Comparison of ENCODE assay signal across 19 cellular contexts in the genomic region with DNA sequence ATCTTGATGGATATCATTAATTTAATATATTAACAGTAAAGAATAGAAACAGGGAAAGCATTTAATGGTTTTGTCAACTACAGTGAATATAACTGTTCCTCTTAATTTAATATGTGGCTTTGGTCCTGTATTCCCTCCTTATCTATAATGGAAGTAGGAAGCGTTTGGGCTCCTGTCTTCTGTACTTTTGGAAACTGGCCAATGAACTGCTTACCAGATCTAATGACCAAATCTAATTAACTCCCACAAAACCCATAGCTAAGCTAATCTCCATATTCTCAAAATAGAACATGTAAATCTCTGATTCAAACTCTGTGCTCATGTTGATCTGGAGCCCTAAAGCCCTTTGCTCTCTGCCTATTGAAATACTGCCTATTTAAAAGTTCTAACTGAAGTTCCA. TPM values are rescaled to one million over a fixed set of nuclear protein-coding genes. Genes with fewer than 3 reads are reported as not detected.
DNase-seq lines count a peak whose midpoint lies in the region; ATAC-seq and TF ChIP-seq lines count a peak whose summit lies in the region.
"Had no signal": no experiment of that assay in that cellular context is flagged by ENCODE, and none has a peak within 500 bp of the region (broad histone marks: within the 10 kb centered on the region; RNA-seq: fewer than 3 reads in every experiment).

No MANE protein-coding gene starts in this region.

- TF ChIP-seq CTCF in A673 (conservative IDR thresholded peaks at IDR 0.05; ENCODE audit: low read depth, low read length) (no peak), brain (conservative IDR thresholded peaks at IDR 0.05) (no peak), lower lobe of right lung (IDR thresholded peaks at IDR 0.05) (no peak), PC-3 (conservative IDR thresholded peaks at IDR 0.05; ENCODE audit: low read depth, low read length) (no peak)

- peak overlapping the region in 3 of 5 experiments; percentile 70 to 81 (median 77) for H3K27ac Mint-ChIP-seq in brain
- H3K27ac Mint-ChIP-seq in stimulated activated naive B cell treated with anti-CD40 and anti-IgM and Interleukin-4, amounts not matched to agents 10 μg/mL and 1 μg/mL and 100 μg/mL, for 72 hours, result no peak overlapping the region
- H3K27ac Mint-ChIP-seq: activated CD8-positive, alpha-beta memory T cell treated with anti-CD3 and anti-CD28 coated beads, Interleukin-2, amount 10 ng/mL, durations not matched to agents 7 days and 5 days; dendritic cell treated with granulocyte-macrophage colony-stimulating factor and Interleukin-4, amounts not matched to agents 40 ng/mL and 50 ng/mL, for 4 days had no signal

- H3K4me2 ChIP-seq in PC-3 (ENCODE audit: low read length), result no peak overlapping the region

- DNase-seq in A673 (ENCODE audit: low spot score), result peak; percentile 87
- DNase-seq in NCI-H1105 (lab: John Stamatoyannopoulos, UW), result peak; percentile 41
- no peak for DNase-seq in lower lobe of right lung
- no peak for DNase-seq in PC-3
- no peak for DNase-seq in stimulated activated naive B cell treated with anti-CD40 and anti-IgM and Interleukin-4, amounts not matched to agents 10 μg/mL and 1 μg/mL and 100 μg/mL, for 72 hours
- DNase-seq: activated CD4-positive, CD25-positive, alpha-beta regulatory T cell; activated CD8-positive, alpha-beta memory T cell treated with anti-CD3 and anti-CD28 coated beads, Interleukin-2, amount 10 ng/mL, durations not matched to agents 7 days and 5 days; activated effector memory CD4-positive, alpha-beta T cell treated with anti-CD3 and anti-CD28 coated beads, Interleukin-2, amount 50 U/mL, for 16 hours; head of caudate nucleus; IMR-90; NCI-H1417 treated with DMSO at 0.1 percent for 48 hours; NCI-H524 treated with DMSO at 0.1 percent for 48 hours; stimulated activated CD4-positive, alpha-beta T cell treated with anti-CD3 and anti-CD28 coated beads, Interleukin-12 subunit alpha, Interleukin-12 subunit beta, amount 100 ng/mL, for 4 hours; stimulated activated naive CD4-positive, alpha-beta T cell treated with Interleukin-2 at 50 U/mL for 16 hours had no signal

- CTCF ChIA-PET in A673 (lab: Charles Lee) (interaction anchor here (0.6 kb wide), 1 partner anchor 26 kb away, joined by 3 read pairs; no protein-coding TSS in a partner anchor), PC-3 (lab: Charles Lee) (no interaction called here)

- H3K9ac ChIP-seq in PC-3 (ENCODE audit: low read length), result no peak overlapping the region

- H3K9me3 Mint-ChIP-seq in brain, result peaks cover 0 to 3% (median 0%) of the 10 kb centered on the region in 5 experiments
- no peaks in the 10 kb centered on the region for H3K9me3 Mint-ChIP-seq in stimulated activated naive B cell treated with anti-CD40 and anti-IgM and Interleukin-4, amounts not matched to agents 10 μg/mL and 1 μg/mL and 100 μg/mL, for 72 hours
- H3K9me3 Mint-ChIP-seq: dendritic cell treated with granulocyte-macrophage colony-stimulating factor and Interleukin-4, amounts not matched to agents 40 ng/mL and 50 ng/mL, for 4 days had no signal

- ATAC-seq in lower lobe of right lung, result no peak
- ATAC-seq in PC-3, result no peak
- ATAC-seq in HG02973 (IDR thresholded peaks at IDR 0.05; ENCODE audit: unreplicated experiment), result no peak
- ATAC-seq in GM19463 (IDR thresholded peaks at IDR 0.05; ENCODE audit: unreplicated experiment), result no peak
- ATAC-seq in stimulated activated naive B cell treated with anti-CD40 and anti-IgM and Interleukin-4, amounts not matched to agents 10 μg/mL and 1 μg/mL and 100 μg/mL, for 72 hours (replicated peaks), result no peak
- ATAC-seq: activated CD8-positive, alpha-beta memory T cell treated with anti-CD3 and anti-CD28 coated beads, Interleukin-2, amount 10 ng/mL, durations not matched to agents 7 days and 5 days; Panc1 had no signal

- peaks cover 25% of the 10 kb centered on the region for H3K36me3 Mint-ChIP-seq in brain
- H3K36me3 Mint-ChIP-seq in stimulated activated naive B cell treated with anti-CD40 and anti-IgM and Interleukin-4, amounts not matched to agents 10 μg/mL and 1 μg/mL and 100 μg/mL, for 72 hours, result peaks cover 9 to 25% of the 10 kb centered on the region in 2 donors

- H3K36me3 ChIP-seq in A673 (ENCODE audit: insufficient read depth, low read length, poor library complexity, severe bottlenecking) (no peaks in the 10 kb centered on the region), lower lobe of right lung (peaks cover 12% of the 10 kb centered on the region), PC-3 (ENCODE audit: low read depth, low read length) (no peaks in the 10 kb centered on the region)

- no peaks in the 10 kb centered on the region for H3F3A ChIP-seq in PC-3 (ENCODE audit: low read length, unreplicated experiment)

- H3K27me3 ChIP-seq in A673 (replicated peaks; ENCODE audit: insufficient read depth, low read depth, low read length, poor library complexity), result no peaks in the 10 kb centered on the region
- no peaks in the 10 kb centered on the region for H3K27me3 ChIP-seq in lower lobe of right lung (ENCODE audit: low read depth)
- H3K27me3 ChIP-seq in PC-3 (ENCODE audit: low read length), result no peaks in the 10 kb centered on the region

- peaks cover 53% of the 10 kb centered on the region for H3K4me1 Mint-ChIP-seq in brain
- H3K4me1 Mint-ChIP-seq in stimulated activated naive B cell treated with anti-CD40 and anti-IgM and Interleukin-4, amounts not matched to agents 10 μg/mL and 1 μg/mL and 100 μg/mL, for 72 hours, result peaks cover 3 to 11% of the 10 kb centered on the region in 2 donors

- H3K27me3 Mint-ChIP-seq in brain, result peaks cover 4% of the 10 kb centered on the region
- no peaks in the 10 kb centered on the region for H3K27me3 Mint-ChIP-seq in stimulated activated naive B cell treated with anti-CD40 and anti-IgM and Interleukin-4, amounts not matched to agents 10 μg/mL and 1 μg/mL and 100 μg/mL, for 72 hours
- H3K27me3 Mint-ChIP-seq: activated CD8-positive, alpha-beta memory T cell treated with anti-CD3 and anti-CD28 coated beads, Interleukin-2, amount 10 ng/mL, durations not matched to agents 7 days and 5 days; dendritic cell treated with granulocyte-macrophage colony-stimulating factor and Interleukin-4, amounts not matched to agents 40 ng/mL and 50 ng/mL, for 4 days had no signal

- H3K4me3 ChIP-seq in A673 (ENCODE audit: low read depth, low read length, poor library complexity, severe bottlenecking) (no peak overlapping the region), lower lobe of right lung (no peak overlapping the region), PC-3 (ENCODE audit: low read length) (no peak overlapping the region)

- H3K4me1 ChIP-seq in A673 (ENCODE audit: insufficient read depth, low read length, poor library complexity, severe bottlenecking) (peaks cover 63% of the 10 kb centered on the region), lower lobe of right lung (peaks cover 39% of the 10 kb centered on the region), PC-3 (ENCODE audit: insufficient read depth, low read length) (peaks cover 18% of the 10 kb centered on the region)

- H2AFZ ChIP-seq in PC-3 (ENCODE audit: low read length), result no peak overlapping the region

- peak overlapping the region; percentile 71 for H3K27ac ChIP-seq in A673 (ENCODE audit: low read depth, low read length, poor library complexity, severe bottlenecking)
- H3K27ac ChIP-seq in lower lobe of right lung, result peak overlapping the region; percentile 1
- no peak overlapping the region for H3K27ac ChIP-seq in PC-3 (ENCODE audit: low read length)

- H3K9me3 ChIP-seq in A673 (ENCODE audit: low read depth, low read length, poor library complexity, severe bottlenecking) (no peaks in the 10 kb centered on the region), lower lobe of right lung (no peaks in the 10 kb centered on the region), PC-3 (ENCODE audit: low read length) (no peaks in the 10 kb centered on the region)

- no peaks in the 10 kb centered on the region for H3K9me2 ChIP-seq in PC-3 (replicated peaks; ENCODE audit: low read length)

- intact Hi-C loops in A673 (cut with micrococcal nuclease; ENCODE audit: unreplicated experiment), result no loop called here
- intact Hi-C loops in lower lobe of right lung (cut with DNase I), result no loop called here
- intact Hi-C loops in PC-3 (cut with micrococcal nuclease), result no loop called here

- no peaks in the 10 kb centered on the region for H4K20me1 ChIP-seq in PC-3 (ENCODE audit: low read length)

- POLR2A ChIA-PET in A673 (lab: Charles Lee; ENCODE audit: low non-redundant PET) (interaction anchor here (0.6 kb wide), 1 partner anchor 36 kb away, joined by 3 read pairs; no protein-coding TSS in a partner anchor), PC-3 (lab: Charles Lee; ENCODE audit: unreplicated experiment) (no interaction called here)

- BruUV-seq in A673 (replicated peaks; lab: Mats Ljungman, UMichigan) (no TSS peak), PC-3 (replicated peaks; lab: Mats Ljungman, UMichigan) (no TSS peak)

- H3K4me3 Mint-ChIP-seq in brain, result peak overlapping the region in 1 of 5 experiments; percentile 46
- no peak overlapping the region for H3K4me3 Mint-ChIP-seq in stimulated activated naive B cell treated with anti-CD40 and anti-IgM and Interleukin-4, amounts not matched to agents 10 μg/mL and 1 μg/mL and 100 μg/mL, for 72 hours
- H3K4me3 Mint-ChIP-seq: activated CD8-positive, alpha-beta memory T cell treated with anti-CD3 and anti-CD28 coated beads, Interleukin-2, amount 10 ng/mL, durations not matched to agents 7 days and 5 days; dendritic cell treated with granulocyte-macrophage colony-stimulating factor and Interleukin-4, amounts not matched to agents 40 ng/mL and 50 ng/mL, for 4 days had no signal

- no peaks in the 10 kb centered on the region for H3K79me2 ChIP-seq in PC-3 (ENCODE audit: low read length)

RNA-seq across cellular contexts. Expression of gene SIK2, which starts 30.5 kb away (rescaled TPM):
- 18.7 and 21.5 TPM in 2 replicates for total RNA-seq in A673 (2021)
- polyA plus RNA-seq in brain (ENCODE audit: insufficient read depth, low read depth, low replicate concordance), result 25.1 TPM
- 26.3 TPM for total RNA-seq in lower lobe of right lung
- total RNA-seq in PC-3 (2014; rRNA removed), result 8.6 and 9.0 TPM in 2 replicates

Comparison
In these comparisons a context has a peak if more than half of its experiments do, and no peak if none do; other contexts are left out.
1. DNase-seq: peak in A673 (single experiment) and NCI-H1105 (single experiment); none in lower lobe of right lung (single experiment), PC-3 (single experiment) and stimulated activated naive B cell treated with anti-CD40 and anti-IgM and Interleukin-4, amounts not matched to agents 10 μg/mL and 1 μg/mL and 100 μg/mL, for 72 hours (single experiment).